In the genomic region with DNA sequence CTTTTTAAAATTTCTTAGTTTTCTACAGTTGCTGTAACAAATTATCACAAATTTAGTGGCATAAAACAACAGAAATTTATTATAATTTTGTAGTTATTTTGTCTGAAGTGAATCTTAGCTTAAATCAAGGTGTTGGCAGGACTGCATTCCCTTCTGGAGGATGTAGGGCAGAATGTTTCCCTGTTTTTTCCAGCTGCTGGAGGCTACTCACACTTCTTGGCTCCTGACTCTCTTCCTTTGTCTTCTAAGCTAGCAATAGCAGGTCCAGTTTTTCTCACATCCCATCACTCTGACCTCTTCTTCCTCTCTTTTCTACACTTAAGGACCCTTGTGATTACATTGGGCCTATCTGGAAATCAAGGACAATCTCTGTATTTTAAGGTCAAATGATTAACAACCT, we compare ENCODE assay signal across 18 cellular contexts.
DNase-seq lines count a peak whose midpoint lies in the region; ATAC-seq and TF ChIP-seq lines count a peak whose summit lies in the region.
"Had no signal": no experiment of that assay in that cellular context is flagged by ENCODE, and none has a peak within 500 bp of the region (broad histone marks: within the 10 kb centered on the region; RNA-seq: fewer than 3 reads in every experiment).

No MANE protein-coding gene starts in this region.

- no peaks in the 10 kb centered on the region for H4K20me1 ChIP-seq in GM23338 (replicated peaks; ENCODE audit: insufficient read depth)
- no peaks in the 10 kb centered on the region for H4K20me1 ChIP-seq in neural progenitor cell (ENCODE audit: low read depth)

- H3K9me3 Mint-ChIP-seq in CD4-positive, CD25-positive, alpha-beta regulatory T cell: peaks cover 0 to 2% (median 0%) of the 10 kb centered on the region in 7 donors
- H3K9me3 Mint-ChIP-seq in GM23338: no peaks in the 10 kb centered on the region
- no peaks in the 10 kb centered on the region for H3K9me3 Mint-ChIP-seq in neural progenitor cell
- H3K9me3 Mint-ChIP-seq: HFFc6 had no signal

- H3K36me3 ChIP-seq in CD4-positive, CD25-positive, alpha-beta regulatory T cell (ENCODE audit: control insufficient read depth, insufficient read depth, low read length): peaks cover 35% of the 10 kb centered on the region
- no peaks in the 10 kb centered on the region; the same call in 1 of the 2 replicates for H3K36me3 ChIP-seq in GM23338 (ENCODE audit: insufficient read depth)
- peaks cover 4% of the 10 kb centered on the region for H3K36me3 ChIP-seq in neural progenitor cell
- H3K36me3 ChIP-seq in gastrocnemius medialis: peaks cover 0 to 16% of the 10 kb centered on the region in 2 donors

- H3K4me1 ChIP-seq in CD4-positive, CD25-positive, alpha-beta regulatory T cell (ENCODE audit: control insufficient read depth, insufficient read depth, low read length, poor library complexity, severe bottlenecking): no peaks in the 10 kb centered on the region
- H3K4me1 ChIP-seq in GM23338 (ENCODE audit: insufficient read depth): peaks cover 38% of the 10 kb centered on the region
- H3K4me1 ChIP-seq in neural progenitor cell: no peaks in the 10 kb centered on the region
- H3K4me1 ChIP-seq in gastrocnemius medialis: peaks cover 0 to 10% of the 10 kb centered on the region in 2 donors

- intact Hi-C loops in gastrocnemius medialis (cut with DNase I; ENCODE audit: low total_unique reads): no loop called here

- peaks cover 25% of the 10 kb centered on the region for H3K36me3 Mint-ChIP-seq in CD4-positive, CD25-positive, alpha-beta regulatory T cell
- H3K36me3 Mint-ChIP-seq in GM23338 (ENCODE audit: low read depth) (peaks cover 24% of the 10 kb centered on the region; the same call in 2 of the 3 replicates), neural progenitor cell (peaks cover 29% of the 10 kb centered on the region)

- no peaks in the 10 kb centered on the region for H3K9me2 ChIP-seq in GM23338 (ENCODE audit: insufficient read depth)

- H3K27ac ChIP-seq in CD4-positive, CD25-positive, alpha-beta regulatory T cell (ENCODE audit: insufficient read depth, low read length, poor library complexity, severe bottlenecking): no peak overlapping the region
- H3K27ac ChIP-seq in GM23338 (ENCODE audit: low read depth) (peak overlapping the region; percentile 80), epithelial cell of prostate (peak overlapping the region; percentile 59), neural progenitor cell (peak overlapping the region; percentile 5), gastrocnemius medialis (no peak overlapping the region)
- H3K27ac ChIP-seq: A549, C4-2B had no signal

- peak overlapping the region; percentile 12; the same call in 1 of the 2 replicates for H3K4me2 ChIP-seq in GM23338
- H3K4me2 ChIP-seq in neural progenitor cell: no peak overlapping the region
- H3K4me2 ChIP-seq: A549 had no signal

- H3K4me1 Mint-ChIP-seq in CD4-positive, CD25-positive, alpha-beta regulatory T cell: peaks cover 8 to 24% (median 14%) of the 10 kb centered on the region in 4 donors
- peaks cover 17% of the 10 kb centered on the region; the same call in 2 of the 3 replicates for H3K4me1 Mint-ChIP-seq in GM23338
- H3K4me1 Mint-ChIP-seq in neural progenitor cell: no peaks in the 10 kb centered on the region

- no peak for TF ChIP-seq CTCF in GM23338 (conservative IDR thresholded peaks at IDR 0.05; ENCODE audit: low read depth in 2 of 2)
- TF ChIP-seq CTCF in neural progenitor cell (IDR thresholded peaks at IDR 0.05): no peak
- no peak for TF ChIP-seq CTCF in gastrocnemius medialis (IDR thresholded peaks at IDR 0.05 in 4 of 5, conservative IDR thresholded peaks at IDR 0.05 in 1 of 5)

- H3K4me3 Mint-ChIP-seq in CD4-positive, CD25-positive, alpha-beta regulatory T cell: no peak overlapping the region
- H3K4me3 Mint-ChIP-seq in GM23338 (no peak overlapping the region), neural progenitor cell (no peak overlapping the region)
- H3K4me3 Mint-ChIP-seq: HFFc6 had no signal

- H3K27ac Mint-ChIP-seq in CD4-positive, CD25-positive, alpha-beta regulatory T cell: peak overlapping the region in 2 of 3 donors; percentile 11 to 69
- H3K27ac Mint-ChIP-seq in GM23338 (peak overlapping the region; percentile 23; the same call in 1 of the 2 replicates), neural progenitor cell (no peak overlapping the region)

- ATAC-seq in CD4-positive, CD25-positive, alpha-beta regulatory T cell (ENCODE audit: low read depth in 2 of 2): no peak
- ATAC-seq in GM23338: peak; percentile 72
- ATAC-seq in HG03432 (IDR thresholded peaks at IDR 0.05; ENCODE audit: unreplicated experiment): no peak
- ATAC-seq in gastrocnemius medialis: no peak
- ATAC-seq: A549 had no signal

- H3K4me3 ChIP-seq in CD4-positive, CD25-positive, alpha-beta regulatory T cell (ENCODE audit: low read depth, low read length): no peak overlapping the region
- H3K4me3 ChIP-seq in GM23338 (no peak overlapping the region), neural progenitor cell (no peak overlapping the region), gastrocnemius medialis (no peak overlapping the region)
- H3K4me3 ChIP-seq: A549 had no signal

- no peaks in the 10 kb centered on the region for H3F3A ChIP-seq in GM23338 (replicated peaks; ENCODE audit: low read depth)
- H3F3A ChIP-seq in neural progenitor cell (ENCODE audit: low read depth): no peaks in the 10 kb centered on the region

- H3K79me2 ChIP-seq in GM23338 (replicated peaks; ENCODE audit: insufficient read depth) (peaks cover 31% of the 10 kb centered on the region), neural progenitor cell (ENCODE audit: low read depth) (peaks cover 42% of the 10 kb centered on the region)

- no peak overlapping the region for H3K9ac ChIP-seq in neural progenitor cell

- in situ Hi-C loops in gastrocnemius medialis (cut with MboI; ENCODE audit: low sequenced_read_pairs in 4 of 4): no loop called here

- H3K9me3 ChIP-seq in CD4-positive, CD25-positive, alpha-beta regulatory T cell (ENCODE audit: control insufficient read depth in 2 of 2, low read length in 2 of 2): no peaks in the 10 kb centered on the region
- H3K9me3 ChIP-seq in neural progenitor cell (ENCODE audit: low read depth) (no peaks in the 10 kb centered on the region), gastrocnemius medialis (no peaks in the 10 kb centered on the region)
- H3K9me3 ChIP-seq: A549 had no signal

- H3K27me3 ChIP-seq in CD4-positive, CD25-positive, alpha-beta regulatory T cell (ENCODE audit: control insufficient read depth, insufficient read depth, low read length): no peaks in the 10 kb centered on the region
- no peaks in the 10 kb centered on the region for H3K27me3 ChIP-seq in GM23338 (ENCODE audit: insufficient read depth)
- H3K27me3 ChIP-seq in neural progenitor cell: no peaks in the 10 kb centered on the region
- H3K27me3 ChIP-seq in gastrocnemius medialis: no peaks in the 10 kb centered on the region

- no peaks in the 10 kb centered on the region for H3K27me3 Mint-ChIP-seq in CD4-positive, CD25-positive, alpha-beta regulatory T cell
- H3K27me3 Mint-ChIP-seq in GM23338 (ENCODE audit: insufficient read depth, low read depth, poor library complexity) (no peaks in the 10 kb centered on the region), neural progenitor cell (ENCODE audit: insufficient read depth, low read depth) (no peaks in the 10 kb centered on the region)

- TF ChIP-seq POLR2A in gastrocnemius medialis (IDR thresholded peaks at IDR 0.05): no peak

- H2AFZ ChIP-seq in GM23338 (no peak overlapping the region), neural progenitor cell (replicated peaks) (no peak overlapping the region)

- DNase-seq in CD4-positive, CD25-positive, alpha-beta regulatory T cell: no peak
- DNase-seq in GM23338 (ENCODE audit: low spot score): peak; percentile 32
- DNase-seq in epithelial cell of prostate (ENCODE audit: low read depth, low spot score): no peak
- no peak for DNase-seq in neural progenitor cell (ENCODE audit: low spot score)
- no peak for DNase-seq in EL
- no peak for DNase-seq in RPMI8226
- DNase-seq in gastrocnemius medialis: no peak
- DNase-seq: GOT3, HFFc6, KG1, NCI-H1092 treated with DMSO at 0.1 percent for 48 hours, NCI-H1694 treated with DMSO at 0.1 percent for 48 hours, NCI-H446 treated with DMSO at 0.1 percent for 48 hours, NCI-H82, Right ventricle myocardium superior had no signal

TF ChIP-seq in GM23338, 12 proteins besides CTCF, POLR2A, EP300 and RAD21:
- no peak for TF ChIP-seq JUNB (IDR thresholded peaks at IDR 0.05; ENCODE audit: unreplicated experiment)
- no peak for TF ChIP-seq STAT1 (IDR thresholded peaks at IDR 0.05; ENCODE audit: unreplicated experiment)
- TF ChIP-seq EZH2 (IDR thresholded peaks at IDR 0.05; ENCODE audit: low read depth, unreplicated experiment): no peak
- TF ChIP-seq POLR2AphosphoS5 (IDR thresholded peaks at IDR 0.05; ENCODE audit: low read depth): no peak
- no peak for TF ChIP-seq CREB1 (CRISPR knock-in tag; IDR thresholded peaks at IDR 0.05; ENCODE audit: low read depth)
- no peak for TF ChIP-seq ZNF114 (CRISPR knock-in tag; IDR thresholded peaks at IDR 0.05)
- no peak for TF ChIP-seq ZNF331 (CRISPR knock-in tag; IDR thresholded peaks at IDR 0.05; ENCODE audit: low read depth)
- no peak for TF ChIP-seq REST (IDR thresholded peaks at IDR 0.05; ENCODE audit: unreplicated experiment)
- TF ChIP-seq EZH2phosphoT487 (IDR thresholded peaks at IDR 0.05; ENCODE audit: unreplicated experiment): no peak

Comparison
In these comparisons a context has a peak if more than half of its experiments do, and no peak if none do; other contexts are left out.
1. H3K27ac ChIP-seq: peak in GM23338 (single experiment), epithelial cell of prostate (single experiment) and neural progenitor cell (single experiment); none in CD4-positive, CD25-positive, alpha-beta regulatory T cell (single experiment) and gastrocnemius medialis (0 of 4).